In genomic region chr2:60075048-60075447, GRCh38 we compare ENCODE assay signal across 37 cellular contexts.
"Had no signal": no experiment of that assay in that cellular context is flagged by ENCODE, and none has a peak within 500 bp of the region (broad histone marks: within the 10 kb centered on the region; RNA-seq: fewer than 3 reads in every experiment).

No MANE protein-coding gene starts in this region.

- H3K36me3 Mint-ChIP-seq: activated CD4-positive, alpha-beta memory T cell treated with anti-CD3 and anti-CD28 coated beads for 36 hours; activated naive CD4-positive, alpha-beta T cell treated with anti-CD3 and anti-CD28 coated beads, Interleukin-2, amount 50 U/mL, for 72 hours; activated naive CD8-positive, alpha-beta T cell treated with anti-CD3 and anti-CD28 coated beads, Interleukin-2, amount 10 ng/mL, durations not matched to agents 7 days and 5 days had no signal

- H3K4me1 Mint-ChIP-seq: activated B cell treated with CpG ODN at 0.5 μM for 24 hours; activated CD4-positive, alpha-beta T cell treated with anti-CD3 and anti-CD28 coated beads, Interleukin-2, amount 10 ng/mL, durations not matched to agents 24 days and 14 days; activated naive CD8-positive, alpha-beta T cell treated with anti-CD3 and anti-CD28 coated beads, Interleukin-2, amount 10 ng/mL, durations not matched to agents 7 days and 5 days; activated T-helper 17 cell treated with anti-CD3 and anti-CD28 coated beads, Interleukin-2, amount 50 U/mL, for 72 hours; central memory CD8-positive, alpha-beta T cell had no signal

- H3K4me1 ChIP-seq: adrenal gland, body of pancreas had no signal

- H3K27ac Mint-ChIP-seq: activated B cell treated with CpG ODN at 0.5 μM for 24 hours; activated CD4-positive, alpha-beta memory T cell treated with anti-CD3 and anti-CD28 coated beads for 36 hours; activated CD4-positive, alpha-beta T cell treated with anti-CD3 and anti-CD28 coated beads, Interleukin-2, amount 10 ng/mL, durations not matched to agents 24 days and 14 days; activated CD8-positive, alpha-beta T cell treated with anti-CD3 and anti-CD28 coated beads for 36 hours; activated naive CD4-positive, alpha-beta T cell treated with anti-CD3 and anti-CD28 coated beads for 36 hours; activated naive CD4-positive, alpha-beta T cell treated with anti-CD3 and anti-CD28 coated beads, Interleukin-2, amount 50 U/mL, for 72 hours; activated naive CD8-positive, alpha-beta T cell treated with anti-CD3 and anti-CD28 coated beads, Interleukin-2, amount 10 ng/mL, durations not matched to agents 7 days and 5 days; activated T-cell treated with anti-CD3 and anti-CD28 coated beads, Interleukin-2, amount 50 U/mL, for 72 hours; activated T-helper 1 cell treated with anti-CD3 and anti-CD28 coated beads, Interleukin-12 subunit alpha, Interleukin-12 subunit beta, Interleukin-2, Interleukin-4 antibody, amounts not matched to agents 30 ng/mL and 10 ng/mL and 1 ng/mL, durations not matched to agents 14 hours and 24 hours and 36 hours; activated T-helper 17 cell treated with anti-CD3 and anti-CD28 coated beads, Interleukin-2, amount 50 U/mL, for 72 hours; T-helper 1 cell treated with Interleukin-12 subunit alpha and Interleukin-12 subunit beta and Interleukin-4 antibody, amounts not matched to agents 30 μg/mL and 1 μg/mL, for 36 hours; T-helper 2 cell treated with Interferon-gamma antibody and Interleukin-4, amounts not matched to agents 5 μg/mL and 100 μg/mL, for 36 hours had no signal

- H3K9me3 Mint-ChIP-seq: activated B cell treated with CpG ODN at 0.5 μM for 24 hours; activated CD4-positive, alpha-beta memory T cell treated with anti-CD3 and anti-CD28 coated beads for 36 hours; activated CD4-positive, alpha-beta T cell treated with anti-CD3 and anti-CD28 coated beads, Interleukin-2, amount 10 ng/mL, durations not matched to agents 24 days and 14 days; activated CD8-positive, alpha-beta T cell treated with anti-CD3 and anti-CD28 coated beads for 36 hours; activated naive CD4-positive, alpha-beta T cell treated with anti-CD3 and anti-CD28 coated beads for 36 hours; activated naive CD4-positive, alpha-beta T cell treated with anti-CD3 and anti-CD28 coated beads, Interleukin-2, amount 50 U/mL, for 72 hours; activated naive CD8-positive, alpha-beta T cell treated with anti-CD3 and anti-CD28 coated beads, Interleukin-2, amount 10 ng/mL, durations not matched to agents 7 days and 5 days; activated T-cell treated with anti-CD3 and anti-CD28 coated beads, Interleukin-2, amount 50 U/mL, for 4 hours; activated T-cell treated with anti-CD3 and anti-CD28 coated beads, Interleukin-2, amount 50 U/mL, for 72 hours; activated T-helper 1 cell treated with anti-CD3 and anti-CD28 coated beads, Interleukin-12 subunit alpha, Interleukin-12 subunit beta, Interleukin-2, Interleukin-4 antibody, amounts not matched to agents 30 ng/mL and 10 ng/mL and 1 ng/mL, durations not matched to agents 14 hours and 24 hours and 36 hours; activated T-helper 17 cell treated with anti-CD3 and anti-CD28 coated beads, Interleukin-2, amount 50 U/mL, for 72 hours; T-helper 1 cell treated with Interleukin-12 subunit alpha and Interleukin-12 subunit beta and Interleukin-4 antibody, amounts not matched to agents 30 μg/mL and 1 μg/mL, for 36 hours; T-helper 2 cell treated with Interferon-gamma antibody and Interleukin-4, amounts not matched to agents 5 μg/mL and 100 μg/mL, for 36 hours had no signal

- H3K9me3 ChIP-seq: adrenal gland, body of pancreas had no signal

- H3K4me3 Mint-ChIP-seq: activated B cell treated with CpG ODN at 0.5 μM for 24 hours; activated CD4-positive, alpha-beta memory T cell treated with anti-CD3 and anti-CD28 coated beads for 36 hours; activated CD4-positive, alpha-beta T cell treated with anti-CD3 and anti-CD28 coated beads, Interleukin-2, amount 10 ng/mL, durations not matched to agents 24 days and 14 days; activated CD8-positive, alpha-beta T cell treated with anti-CD3 and anti-CD28 coated beads for 36 hours; activated naive CD4-positive, alpha-beta T cell treated with anti-CD3 and anti-CD28 coated beads for 36 hours; activated naive CD8-positive, alpha-beta T cell treated with anti-CD3 and anti-CD28 coated beads, Interleukin-2, amount 10 ng/mL, durations not matched to agents 7 days and 5 days; activated T-cell treated with anti-CD3 and anti-CD28 coated beads, Interleukin-2, amount 50 U/mL, for 4 hours; activated T-cell treated with anti-CD3 and anti-CD28 coated beads, Interleukin-2, amount 50 U/mL, for 72 hours; activated T-helper 1 cell treated with anti-CD3 and anti-CD28 coated beads, Interleukin-12 subunit alpha, Interleukin-12 subunit beta, Interleukin-2, Interleukin-4 antibody, amounts not matched to agents 30 ng/mL and 10 ng/mL and 1 ng/mL, durations not matched to agents 14 hours and 24 hours and 36 hours; activated T-helper 17 cell treated with anti-CD3 and anti-CD28 coated beads, Interleukin-2, amount 50 U/mL, for 72 hours; central memory CD8-positive, alpha-beta T cell; T-helper 1 cell treated with Interleukin-12 subunit alpha and Interleukin-12 subunit beta and Interleukin-4 antibody, amounts not matched to agents 30 μg/mL and 1 μg/mL, for 36 hours; T-helper 2 cell treated with Interferon-gamma antibody and Interleukin-4, amounts not matched to agents 5 μg/mL and 100 μg/mL, for 36 hours had no signal

- H3K36me3 ChIP-seq: adrenal gland, brain microvascular endothelial cell, cardiac muscle cell had no signal

- H3K27me3 Mint-ChIP-seq: activated B cell treated with CpG ODN at 0.5 μM for 24 hours; activated CD4-positive, alpha-beta memory T cell treated with anti-CD3 and anti-CD28 coated beads for 36 hours; activated CD4-positive, alpha-beta T cell treated with anti-CD3 and anti-CD28 coated beads, Interleukin-2, amount 10 ng/mL, durations not matched to agents 24 days and 14 days; activated CD8-positive, alpha-beta T cell treated with anti-CD3 and anti-CD28 coated beads for 36 hours; central memory CD8-positive, alpha-beta T cell had no signal

- DNase-seq: activated B cell treated with CpG ODN at 0.5 μM for 24 hours; activated CD4-positive, alpha-beta memory T cell treated with anti-CD3 and anti-CD28 coated beads for 36 hours; activated CD4-positive, alpha-beta T cell treated with anti-CD3 and anti-CD28 coated beads for 4 hours; activated CD4-positive, alpha-beta T cell treated with anti-CD3 and anti-CD28 coated beads, Interleukin-2, amount 10 ng/mL, durations not matched to agents 24 days and 14 days; activated CD4-positive, alpha-beta T cell treated with anti-CD3 and anti-CD28 coated beads, Interleukin-2, amount 50 U/mL, for 1 hour; activated CD4-positive, alpha-beta T cell treated with anti-CD3 and anti-CD28 coated beads, Interleukin-2, amount 50 U/mL, for 4 hours; activated CD4-positive, CD25-positive, alpha-beta regulatory T cell treated with anti-CD3 and anti-CD28 coated beads, Interleukin-2, amount 50 U/mL, for 72 hours; activated CD8-positive, alpha-beta memory T cell treated with anti-CD3 and anti-CD28 coated beads, Interleukin-2, amount 50 U/mL, for 4 hours; activated CD8-positive, alpha-beta T cell treated with anti-CD3 and anti-CD28 coated beads for 36 hours; activated effector memory CD4-positive, alpha-beta T cell treated with anti-CD3 and anti-CD28 coated beads, Interleukin-2, amount 50 U/mL, for 16 hours; activated gamma-delta T cell treated with Interleukin-2 at 50 U/mL for 16 hours; activated naive CD4-positive, alpha-beta T cell; activated naive CD4-positive, alpha-beta T cell treated with anti-CD3 and anti-CD28 coated beads for 36 hours; activated naive CD4-positive, alpha-beta T cell treated with anti-CD3 and anti-CD28 coated beads, Interleukin-2, amount 50 U/mL, for 16 hours; activated naive CD8-positive, alpha-beta T cell treated with anti-CD3 and anti-CD28 coated beads, Interleukin-2, amount 10 ng/mL, durations not matched to agents 7 days and 5 days; activated T-cell treated with anti-CD3 and anti-CD28 coated beads for 4 hours; activated T-cell treated with anti-CD3 and anti-CD28 coated beads, Interleukin-2, amount 50 U/mL, for 1 hour; activated T-cell treated with anti-CD3 and anti-CD28 coated beads, Interleukin-2, amount 50 U/mL, for 4 hours; activated T-cell treated with anti-CD3 and anti-CD28 coated beads, Interleukin-2, amount 50 U/mL, for 72 hours; adrenal gland; amniotic stem cell; aorta; body of pancreas; brain microvascular endothelial cell; caudate nucleus; cerebellar nuclear complex; T-helper 1 cell; T-helper 2 cell; T-helper 9 cell had no signal

- H3K4me3 ChIP-seq: adrenal gland, body of pancreas, cardiac muscle cell had no signal

- H3K27me3 ChIP-seq: adrenal gland, body of pancreas, brain microvascular endothelial cell, cardiac muscle cell had no signal

- ATAC-seq: activated CD8-positive, alpha-beta T cell treated with anti-CD3 and anti-CD28 coated beads for 36 hours; activated naive CD4-positive, alpha-beta T cell treated with anti-CD3 and anti-CD28 coated beads, Interleukin-2, amount 50 U/mL, for 72 hours; activated T-cell treated with anti-CD3 and anti-CD28 coated beads, Interleukin-2, amount 50 U/mL, for 4 hours; activated T-cell treated with anti-CD3 and anti-CD28 coated beads, Interleukin-2, amount 50 U/mL, for 72 hours; activated T-helper 17 cell treated with anti-CD3 and anti-CD28 coated beads, Interleukin-2, amount 50 U/mL, for 72 hours; body of pancreas had no signal

- H3K27ac ChIP-seq: adrenal gland, body of pancreas, brain microvascular endothelial cell, cardiac muscle cell, VCaP had no signal
